ENCODE assay signal across 25 cellular contexts in the genomic region with DNA sequence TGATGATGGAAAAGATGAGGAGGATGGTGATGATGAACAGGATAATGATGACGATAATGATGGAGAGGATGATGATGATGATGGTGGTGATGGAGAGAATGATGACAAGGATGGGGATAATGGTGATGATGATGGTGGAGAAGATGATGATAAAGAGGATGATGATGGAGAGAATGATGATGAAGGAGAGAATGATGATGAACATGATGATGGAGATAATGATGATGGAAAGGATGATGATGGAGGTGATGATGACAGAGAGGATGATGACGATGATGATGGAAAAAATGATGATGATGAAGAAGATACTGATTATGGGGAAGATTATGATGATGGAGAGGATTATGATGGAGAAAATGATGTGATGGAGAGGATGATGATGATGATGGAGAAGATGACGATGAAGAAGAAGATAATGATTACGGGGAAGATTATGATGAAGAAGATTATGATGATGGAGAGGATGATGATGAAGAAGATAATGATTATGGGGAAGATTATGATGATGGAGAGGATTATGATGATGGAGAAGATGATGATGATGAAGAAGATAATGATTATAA.
"Had no signal": no experiment of that assay in that cellular context is flagged by ENCODE, and none has a peak within 500 bp of the region (broad histone marks: within the 10 kb centered on the region; RNA-seq: fewer than 3 reads in every experiment).

No MANE protein-coding gene starts in this region.

- H3K36me3 ChIP-seq: left ventricle myocardium inferior, neural progenitor cell, neutrophil, right atrium auricular region, spleen, tibial nerve, vagina had no signal

- H3K9me3 ChIP-seq: left ventricle myocardium inferior, neutrophil, psoas muscle, right atrium auricular region, spleen, tibial nerve, vagina had no signal

- H3K79me2 ChIP-seq: hepatocyte, parathyroid adenoma had no signal

- H3K27ac Mint-ChIP-seq: mesothelial cell of epicardium; naive B cell; natural killer cell; nephron progenitor cell; neural progenitor cell; stimulated activated effector memory CD8-positive, alpha-beta T cell treated with anti-CD3 and anti-CD28 coated beads, Interleukin-12 subunit alpha, Interleukin-12 subunit beta, amount 100 ng/mL, for 72 hours; stimulated activated naive CD8-positive, alpha-beta T cell treated with anti-CD3 and anti-CD28 coated beads, Interleukin-15, amount 100 ng/mL, for 72 hours; type B pancreatic cell had no signal

- H3K4me3 ChIP-seq: hepatocyte, left ventricle myocardium inferior, lung, neural progenitor cell, psoas muscle, right atrium auricular region, skin epidermis, spleen, tibial nerve, vagina had no signal

- H3K4me1 ChIP-seq: spleen had no signal

- DNase-seq: left ventricle myocardium inferior; mesendoderm; naive B cell; natural killer cell; nephron progenitor cell; occipital lobe; psoas muscle; stimulated activated CD4-positive, alpha-beta T cell treated with anti-CD3 and anti-CD28 coated beads, Interleukin-4, amount 100 ng/mL, for 24 hours; stimulated activated naive CD4-positive, alpha-beta T cell; stimulated activated naive CD8-positive, alpha-beta T cell treated with anti-CD3 and anti-CD28 coated beads, Interleukin-15, amount 100 ng/mL, for 72 hours; substantia nigra had no signal

- H3K36me3 Mint-ChIP-seq: mesothelial cell of epicardium; naive B cell; natural killer cell; neural progenitor cell; stimulated activated effector memory CD8-positive, alpha-beta T cell treated with anti-CD3 and anti-CD28 coated beads, Interleukin-12 subunit alpha, Interleukin-12 subunit beta, amount 100 ng/mL, for 72 hours; type B pancreatic cell had no signal

- ATAC-seq: natural killer cell; psoas muscle; sciatic nerve; stimulated activated effector memory CD8-positive, alpha-beta T cell treated with anti-CD3 and anti-CD28 coated beads, Interleukin-12 subunit alpha, Interleukin-12 subunit beta, amount 100 ng/mL, for 72 hours; stimulated activated naive CD8-positive, alpha-beta T cell treated with anti-CD3 and anti-CD28 coated beads, Interleukin-15, amount 100 ng/mL, for 72 hours had no signal

- H3K4me2 ChIP-seq: hepatocyte, neural progenitor cell had no signal

- H3K9me3 Mint-ChIP-seq: mesothelial cell of epicardium; natural killer cell; nephron progenitor cell; neural progenitor cell; stimulated activated effector memory CD8-positive, alpha-beta T cell treated with anti-CD3 and anti-CD28 coated beads, Interleukin-12 subunit alpha, Interleukin-12 subunit beta, amount 100 ng/mL, for 72 hours; stimulated activated naive CD8-positive, alpha-beta T cell treated with anti-CD3 and anti-CD28 coated beads, Interleukin-15, amount 100 ng/mL, for 72 hours; type B pancreatic cell had no signal

- H3K4me3 Mint-ChIP-seq: mesothelial cell of epicardium; naive B cell; natural killer cell; nephron progenitor cell; neural progenitor cell; stimulated activated effector memory CD8-positive, alpha-beta T cell treated with anti-CD3 and anti-CD28 coated beads, Interleukin-12 subunit alpha, Interleukin-12 subunit beta, amount 100 ng/mL, for 72 hours; stimulated activated naive CD8-positive, alpha-beta T cell treated with anti-CD3 and anti-CD28 coated beads, Interleukin-15, amount 100 ng/mL, for 72 hours; type B pancreatic cell had no signal

- H2AFZ ChIP-seq: hepatocyte, neural progenitor cell, parathyroid adenoma had no signal

- H3K9ac ChIP-seq: neural progenitor cell, parathyroid adenoma had no signal

- H3K27me3 ChIP-seq: neural progenitor cell, neutrophil, right atrium auricular region, tibial nerve, vagina had no signal

- H3K27ac ChIP-seq: hepatocyte, left ventricle myocardium inferior, neural progenitor cell, neutrophil, parathyroid adenoma, psoas muscle, right atrium auricular region, skin epidermis, spleen, tibial nerve, vagina had no signal

- H3K4me1 Mint-ChIP-seq: mesothelial cell of epicardium; naive B cell; natural killer cell; stimulated activated effector memory CD8-positive, alpha-beta T cell treated with anti-CD3 and anti-CD28 coated beads, Interleukin-12 subunit alpha, Interleukin-12 subunit beta, amount 100 ng/mL, for 72 hours; stimulated activated naive CD8-positive, alpha-beta T cell treated with anti-CD3 and anti-CD28 coated beads, Interleukin-15, amount 100 ng/mL, for 72 hours had no signal
